17 cellular contexts compared by ENCODE assay signal in genomic region chr9:138075496-138075895, GRCh38.
DNase-seq lines count a peak whose midpoint lies in the region; ATAC-seq and TF ChIP-seq lines count a peak whose summit lies in the region.
"Had no signal": no experiment of that assay in that cellular context is flagged by ENCODE, and none has a peak within 500 bp of the region (broad histone marks: within the 10 kb centered on the region; RNA-seq: fewer than 3 reads in every experiment).

No MANE protein-coding gene starts in this region.

- ATAC-seq in Right ventricle myocardium superior (ENCODE audit: poor library complexity) (no peak), GM21526 (IDR thresholded peaks at IDR 0.05; ENCODE audit: low FRiP score, unreplicated experiment) (no peak), GM21619 (IDR thresholded peaks at IDR 0.05; ENCODE audit: unreplicated experiment) (no peak)
- ATAC-seq: GM12878 had no signal

- H3K36me3 ChIP-seq in right atrium auricular region: no peaks in the 10 kb centered on the region
- H3K36me3 ChIP-seq: BE2C, SJCRH30 had no signal

- H3K4me1 ChIP-seq in right atrium auricular region: no peaks in the 10 kb centered on the region
- H3K4me1 ChIP-seq: BE2C, SJCRH30 had no signal

- H3K4me3 ChIP-seq in right atrium auricular region: no peak overlapping the region
- H3K4me3 ChIP-seq in coronary artery: no peak overlapping the region
- H3K4me3 ChIP-seq: GM12878, SJCRH30 had no signal

- H3K9me3 ChIP-seq in right atrium auricular region: no peaks in the 10 kb centered on the region
- H3K9me3 ChIP-seq: BE2C, SJCRH30 had no signal

- peak; percentile 38 for DNase-seq in right atrium auricular region (ENCODE audit: low spot score)
- no peak for DNase-seq in Right ventricle myocardium superior
- peak; percentile 54 for DNase-seq in coronary artery (ENCODE audit: low spot score)
- DNase-seq in posterior vena cava (ENCODE audit: low spot score): peak; percentile 19
- DNase-seq in NCI-H82 (lab: John Stamatoyannopoulos, UW): no peak
- DNase-seq: BE2C, DMS79, HFFc6, KBM-7, MV-4-11, NCI-H1417, NCI-H187 treated with DMSO at 0.1 percent for 48 hours, NCI-H526 treated with DMSO at 0.1 percent for 48 hours, SJCRH30 had no signal

- intact Hi-C loops in Right ventricle myocardium superior (cut with DNase I): no loop called here
- intact Hi-C loops in posterior vena cava (cut with DNase I): no loop called here

- H3K27me3 ChIP-seq in right atrium auricular region: no peaks in the 10 kb centered on the region
- H3K27me3 ChIP-seq: BE2C had no signal

- TF ChIP-seq CTCF in right atrium auricular region (IDR thresholded peaks at IDR 0.05): no peak
- no peak for TF ChIP-seq CTCF in coronary artery (IDR thresholded peaks at IDR 0.05)

- H3K27ac ChIP-seq in right atrium auricular region (no peak overlapping the region), coronary artery (no peak overlapping the region)
- H3K27ac ChIP-seq: SJCRH30 had no signal

Comparison
In these comparisons a context has a peak if more than half of its experiments do, and no peak if none do; other contexts are left out.
1. DNase-seq: peak in right atrium auricular region (single experiment), coronary artery (single experiment) and posterior vena cava (single experiment); none in Right ventricle myocardium superior (single experiment) and NCI-H82 (single experiment).